Comparison of ENCODE assay signal across 8 cellular contexts in the genomic region with DNA sequence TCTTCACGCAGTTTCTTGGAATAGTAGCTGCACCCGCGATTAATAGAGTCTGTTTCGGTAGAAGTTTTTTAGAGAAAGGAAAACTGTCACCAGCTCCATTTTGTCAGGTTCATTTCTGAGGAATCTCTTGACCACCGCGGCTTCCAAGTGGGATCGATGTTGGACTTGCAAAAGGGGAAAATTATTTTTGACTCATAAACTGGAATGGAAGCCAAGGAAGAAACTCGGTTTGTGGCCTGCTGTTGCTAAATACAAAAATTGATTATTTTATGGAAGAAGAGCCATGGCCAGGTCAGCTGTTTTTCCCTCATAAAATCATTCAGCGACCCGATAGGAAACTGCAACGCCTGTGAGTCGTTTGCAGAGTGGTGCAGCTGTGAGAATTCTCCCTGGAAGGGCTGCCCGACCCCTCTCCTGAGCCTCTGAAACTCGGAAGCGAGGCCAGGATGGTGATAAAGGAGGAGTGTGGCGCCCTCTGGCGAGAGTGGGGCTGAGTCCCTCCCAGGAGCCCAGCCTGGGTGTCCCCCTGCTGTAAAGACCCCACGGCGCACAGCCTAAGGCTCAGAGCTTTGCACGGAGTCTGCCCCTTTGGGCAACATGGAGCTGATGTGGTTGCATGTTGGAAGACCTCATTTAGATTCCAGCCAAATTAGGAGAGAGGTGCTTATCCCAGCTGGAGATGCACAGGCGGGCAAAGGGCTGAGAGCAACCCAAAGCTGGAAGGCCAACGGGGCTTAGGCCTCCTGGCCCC.
DNase-seq lines count a peak whose midpoint lies in the region; ATAC-seq and TF ChIP-seq lines count a peak whose summit lies in the region.

No MANE protein-coding gene starts in this region.

- CTCF ChIA-PET in Calu3 (lab: Charles Lee) = interaction anchor here (0.8 kb wide), 1 partner anchor 167 kb away, joined by 3 read pairs; no protein-coding TSS in a partner anchor

- DNase-seq in Calu3 (peak; percentile 50), KBM-7 (peak; percentile 70), inferior parietal cortex (ENCODE audit: extremely low spot score) (peak; percentile 66)
- peak; percentile 57 for DNase-seq in stimulated activated CD4-positive, alpha-beta T cell treated with anti-CD3 and anti-CD28 coated beads, Interleukin-1b, Interleukin-23, amount 100 ng/mL, for 48 hours

- H3K4me3 Mint-ChIP-seq in Calu3 (ENCODE audit: low read depth, unreplicated experiment) = no peak overlapping the region
- H3K4me3 Mint-ChIP-seq in brain = no peak overlapping the region

- intact Hi-C loops in Calu3 (cut with micrococcal nuclease; ENCODE audit: unreplicated experiment) = loop anchor here (1.0 kb wide), 1 partner anchor 166 kb away; no protein-coding TSS in a partner anchor

- H3K27me3 Mint-ChIP-seq in Calu3 (ENCODE audit: unreplicated experiment) (peaks cover 28% of the 10 kb centered on the region), brain (peaks cover 5% of the 10 kb centered on the region)

- H3K4me1 Mint-ChIP-seq in Calu3 (ENCODE audit: low read depth, unreplicated experiment) (no peaks in the 10 kb centered on the region), brain (peaks cover 9% of the 10 kb centered on the region)

- in situ Hi-C loops in KBM-7 (cut with MboI; ENCODE audit: low pct_unique_long_range_greater_than_20kb, low sequenced_read_pairs) = loop anchor here (10.0 kb wide), 1 partner anchor 171 kb away; no protein-coding TSS in a partner anchor

- H3K9me3 Mint-ChIP-seq in Calu3 (ENCODE audit: low read depth, unreplicated experiment) (no peaks in the 10 kb centered on the region), brain (peaks cover 0 to 3% (median 0%) of the 10 kb centered on the region in 5 experiments)

- TF ChIP-seq CTCF in Calu3 (IDR thresholded peaks at IDR 0.05; ENCODE audit: unreplicated experiment) (peak; percentile 45), VCaP (conservative IDR thresholded peaks at IDR 0.05) (peak; percentile 77), brain (conservative IDR thresholded peaks at IDR 0.05) (peak; percentile 84 to 93)

- BruUV-seq in Calu3 (replicated peaks; lab: Mats Ljungman, UMichigan) = no TSS peak

- H3K27ac Mint-ChIP-seq in Calu3 (ENCODE audit: unreplicated experiment) (no peak overlapping the region), brain (peak overlapping the region in 1 of 5 experiments; percentile 7)

- ATAC-seq in HG02642 (IDR thresholded peaks at IDR 0.05; ENCODE audit: poor library complexity, unreplicated experiment) (no peak), GM18498 (IDR thresholded peaks at IDR 0.05; ENCODE audit: unreplicated experiment) (no peak)

- H3K36me3 Mint-ChIP-seq in Calu3 (ENCODE audit: insufficient read depth, unreplicated experiment) = no peaks in the 10 kb centered on the region
- H3K36me3 Mint-ChIP-seq in brain = no peaks in the 10 kb centered on the region

- no peak overlapping the region for H3K27ac ChIP-seq in VCaP
